In genomic region chr10:88505265-88505664, GRCh38 we compare ENCODE assay signal across 23 cellular contexts.
"Had no signal": no experiment of that assay in that cellular context is flagged by ENCODE, and none has a peak within 500 bp of the region (broad histone marks: within the 10 kb centered on the region; RNA-seq: fewer than 3 reads in every experiment).

No MANE protein-coding gene starts in this region.

- H3K27ac Mint-ChIP-seq: memory B cell had no signal

- H3K4me3 ChIP-seq: coronary artery, dorsolateral prefrontal cortex, esophagus squamous epithelium, gastrocnemius medialis, heart right ventricle, left lung, lower lobe of right lung had no signal

- H3K27ac ChIP-seq: coronary artery, dorsolateral prefrontal cortex, epithelial cell of prostate, esophagus squamous epithelium, gastrocnemius medialis, heart right ventricle, left lung, lower lobe of right lung had no signal

- H3K9me3 Mint-ChIP-seq: memory B cell had no signal

- DNase-seq: dermis blood vessel endothelial cell; dorsolateral prefrontal cortex; effector CD4-positive, alpha-beta T cell; effector memory CD4-positive, alpha-beta T cell; erythroblast; esophagus squamous epithelium; foreskin fibroblast; foreskin melanocyte; gastrocnemius medialis; glutamatergic neuron; head of caudate nucleus; heart right ventricle; hippocampal formation; left cardiac atrium; left lung; left ventricle myocardium superior; lower lobe of right lung; midbrain; naive thymus-derived CD4-positive, alpha-beta T cell had no signal

- H3K4me3 Mint-ChIP-seq: memory B cell; naive thymus-derived CD4-positive, alpha-beta T cell had no signal

- H3K27me3 ChIP-seq: dorsolateral prefrontal cortex, esophagus squamous epithelium, gastrocnemius medialis, heart right ventricle, left lung had no signal

- H3K9me3 ChIP-seq: esophagus squamous epithelium, gastrocnemius medialis, left lung, lower lobe of right lung had no signal

- ATAC-seq: esophagus mucosa; gastrocnemius medialis; heart right ventricle; left cardiac atrium; left lung; left ventricle myocardium superior; lower lobe of right lung; naive thymus-derived CD4-positive, alpha-beta T cell had no signal

- H3K4me1 ChIP-seq: gastrocnemius medialis, lower lobe of right lung had no signal

- H3K36me3 ChIP-seq: esophagus squamous epithelium, gastrocnemius medialis, heart right ventricle, left lung, lower lobe of right lung had no signal
